ENCODE assay signal across 8 cellular contexts in the genomic region with DNA sequence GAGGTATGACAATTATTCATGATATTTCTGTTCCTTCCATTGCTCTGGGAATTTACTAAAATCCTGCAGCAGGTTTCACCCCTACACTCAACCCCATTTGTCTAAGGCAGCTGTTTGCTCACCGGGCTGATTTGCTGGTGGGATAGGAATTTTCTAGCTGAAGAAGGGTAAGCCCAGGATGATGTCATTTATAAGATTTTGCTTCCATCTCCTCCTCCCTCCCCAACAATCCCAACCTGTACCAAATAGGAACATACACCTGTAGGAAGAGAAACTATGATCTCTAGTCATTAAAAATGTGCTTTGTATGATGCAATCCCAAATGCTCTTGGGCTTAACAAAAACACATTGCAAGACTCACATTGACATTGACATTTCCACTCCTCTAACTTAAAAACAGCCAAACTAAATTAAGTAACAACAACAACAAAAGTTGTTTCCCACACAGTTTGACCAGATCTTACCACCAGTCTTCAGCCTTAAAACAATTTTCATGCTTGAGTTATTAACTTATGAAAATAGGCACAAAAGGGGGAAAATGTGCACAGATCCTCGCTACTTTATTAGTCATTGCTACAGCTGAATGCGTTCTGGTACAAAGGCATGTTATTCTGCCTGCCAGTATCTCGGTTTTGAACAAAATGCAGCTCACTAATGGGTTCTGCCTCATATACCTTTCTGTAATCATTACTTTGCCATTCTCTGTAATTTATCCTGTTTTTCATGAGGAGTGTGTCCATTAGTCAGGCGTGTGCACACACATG.
DNase-seq lines count a peak whose midpoint lies in the region; ATAC-seq, FAIRE-seq and TF ChIP-seq lines count a peak whose summit lies in the region.
"Not testable (repeated sequence)": the region's sequence is repeated elsewhere in the genome, so short reads cannot be mapped to it uniquely, and the experiment has no call there.

No MANE protein-coding gene starts in this region.

- not testable (repeated sequence) for H3K4me3 ChIP-seq in AG10803 (ENCODE audit: low read length); epithelial cell of proximal tubule (ENCODE audit: low read depth, low read length)

- peak; percentile 31 for FAIRE-seq in GM18507 (lab: Jason Lieb, UNC)

- DNase-seq in AG10803 (ENCODE audit: low read depth) (peak; percentile 36), NCI-H226 (peak; percentile 72), amniotic epithelial cell (ENCODE audit: low read depth) (peak; percentile 38), epithelial cell of proximal tubule (ENCODE audit: low read depth) (peak; percentile 35), islet precursor cell (peak; percentile 67), renal cortical epithelial cell (ENCODE audit: low read depth) (peak; percentile 68)
- DNase-seq in GM18507 (ENCODE audit: extremely low spot score, insufficient read length, low read depth): not testable (repeated sequence)

- TF ChIP-seq CTCF in AG10803 (conservative IDR thresholded peaks at IDR 0.05; ENCODE audit: low read length); epithelial cell of proximal tubule (conservative IDR thresholded peaks at IDR 0.05; ENCODE audit: low read depth, low read length): not testable (repeated sequence)

- peak; percentile 81 for ATAC-seq in HG02852 (IDR thresholded peaks at IDR 0.05; ENCODE audit: unreplicated experiment)
